20 cellular contexts compared by ENCODE assay signal in genomic region chr4:156959298-156959702, GRCh38. TPM values are rescaled to one million over a fixed set of nuclear protein-coding genes. Genes with fewer than 3 reads are reported as not detected.
DNase-seq lines count a peak whose midpoint lies in the region; ATAC-seq and TF ChIP-seq lines count a peak whose summit lies in the region.
"Had no signal": no experiment of that assay in that cellular context is flagged by ENCODE, and none has a peak within 500 bp of the region (broad histone marks: within the 10 kb centered on the region; RNA-seq: fewer than 3 reads in every experiment).

No MANE protein-coding gene starts in this region.

- ATAC-seq in naive thymus-derived CD4-positive, alpha-beta T cell: no peak

- peaks cover 52% of the 10 kb centered on the region for H3K4me1 Mint-ChIP-seq in MCF 10A (ENCODE audit: insufficient read depth, unreplicated experiment)
- peaks cover 46% of the 10 kb centered on the region for H3K4me1 Mint-ChIP-seq in endothelial cell (ENCODE audit: unreplicated experiment)
- H3K4me1 Mint-ChIP-seq in naive thymus-derived CD4-positive, alpha-beta T cell: peaks cover 0 to 2% (median 0%) of the 10 kb centered on the region in 7 donors
- H3K4me1 Mint-ChIP-seq: memory B cell had no signal

- H3K36me3 ChIP-seq in breast epithelium (no peaks in the 10 kb centered on the region), mammary epithelial cell (ENCODE audit: insufficient read depth, low read length) (no peaks in the 10 kb centered on the region), kidney epithelial cell (ENCODE audit: control insufficient read depth, insufficient read depth, low read length) (no peaks in the 10 kb centered on the region), left ventricle myocardium inferior (no peaks in the 10 kb centered on the region)
- no peaks in the 10 kb centered on the region for H3K36me3 ChIP-seq in naive thymus-derived CD4-positive, alpha-beta T cell (ENCODE audit: control insufficient read depth in 2 of 3, insufficient read depth in 3 of 3, low read length in 3 of 3)
- H3K36me3 ChIP-seq: neutrophil had no signal

- H3K27ac ChIP-seq in breast epithelium (no peak overlapping the region), mammary epithelial cell (ENCODE audit: insufficient read depth, low read depth, low read length) (peak overlapping the region; percentile 24), left ventricle myocardium inferior (replicated peaks) (no peak overlapping the region)
- H3K27ac ChIP-seq in naive thymus-derived CD4-positive, alpha-beta T cell (ENCODE audit: low read depth, low read length): no peak overlapping the region
- H3K27ac ChIP-seq: neutrophil, PC-9 had no signal

- no peak for TF ChIP-seq POLR2A in breast epithelium (IDR thresholded peaks at IDR 0.05)

- no peaks in the 10 kb centered on the region for H4K20me1 ChIP-seq in mammary epithelial cell (ENCODE audit: insufficient read depth, low read length)

- H3K4me3 Mint-ChIP-seq in MCF 10A (ENCODE audit: unreplicated experiment) (no peak overlapping the region), endothelial cell (ENCODE audit: unreplicated experiment) (no peak overlapping the region)
- H3K4me3 Mint-ChIP-seq in naive thymus-derived CD4-positive, alpha-beta T cell: no peak overlapping the region
- H3K4me3 Mint-ChIP-seq: memory B cell had no signal

- H3K9ac ChIP-seq in mammary epithelial cell (ENCODE audit: insufficient read depth, low read length): no peak overlapping the region

- peaks cover 92% of the 10 kb centered on the region for H3K79me2 ChIP-seq in mammary epithelial cell (ENCODE audit: insufficient read depth, low read length)

- BruUV-seq in MCF 10A (replicated peaks; lab: Mats Ljungman, UMichigan) (no TSS peak), mammary epithelial cell (replicated peaks; lab: Mats Ljungman, UMichigan) (no TSS peak)

- H3K27me3 ChIP-seq in breast epithelium (no peaks in the 10 kb centered on the region), mammary epithelial cell (ENCODE audit: insufficient read depth, low read length) (no peaks in the 10 kb centered on the region), kidney epithelial cell (ENCODE audit: control insufficient read depth, insufficient read depth, low read length) (no peaks in the 10 kb centered on the region), left ventricle myocardium inferior (ENCODE audit: low read depth) (no peaks in the 10 kb centered on the region)
- H3K27me3 ChIP-seq in naive thymus-derived CD4-positive, alpha-beta T cell (ENCODE audit: control insufficient read depth in 2 of 2, insufficient read depth in 2 of 2, low read length in 2 of 2): no peaks in the 10 kb centered on the region
- H3K27me3 ChIP-seq: neutrophil had no signal

- H2AFZ ChIP-seq in mammary epithelial cell (ENCODE audit: low read depth, low read length): peak overlapping the region; percentile 44
- H2AFZ ChIP-seq: PC-9 had no signal

- dilution Hi-C loops in mammary epithelial cell (cut with HindIII; ENCODE audit: low sequenced_read_pairs): loop anchor here (25.0 kb wide), 1 partner anchor 197 kb away; no protein-coding TSS in a partner anchor

- TF ChIP-seq CTCF in MCF 10A (IDR thresholded peaks at IDR 0.05; ENCODE audit: unreplicated experiment) (no peak), breast epithelium (IDR thresholded peaks at IDR 0.05) (no peak), mammary epithelial cell (conservative IDR thresholded peaks at IDR 0.05 in 1 of 2, IDR thresholded peaks at IDR 0.05 in 1 of 2; ENCODE audit: extremely low read depth in 1 of 2, insufficient read depth in 1 of 2, low read depth in 1 of 2, low read length in 2 of 2) (no peak), kidney epithelial cell (IDR thresholded peaks at IDR 0.05; ENCODE audit: insufficient read depth, low read length, poor library complexity, severe bottlenecking) (no peak), endothelial cell (IDR thresholded peaks at IDR 0.05; ENCODE audit: unreplicated experiment) (no peak), left ventricle myocardium inferior (IDR thresholded peaks at IDR 0.05; ENCODE audit: borderline replicate concordance) (no peak), GM20000 (IDR thresholded peaks at IDR 0.05; ENCODE audit: extremely low read depth, missing control alignments) (no peak)

- CTCF ChIA-PET in MCF 10A (lab: Yijun Ruan, JAX): interaction anchor here (0.7 to 2.7 kb wide), 4 partner anchors 9 to 878 kb away, joined by 3 to 11 read pairs (median 6); no protein-coding TSS in a partner anchor
- CTCF ChIA-PET in mammary epithelial cell (lab: Charles Lee; ENCODE audit: low non-redundant PET): no interaction called here
- CTCF ChIA-PET in naive thymus-derived CD4-positive, alpha-beta T cell (lab: Charles Lee): no interaction called here

- peaks cover 7% of the 10 kb centered on the region for H3K9me3 Mint-ChIP-seq in MCF 10A (ENCODE audit: unreplicated experiment)
- no peaks in the 10 kb centered on the region for H3K9me3 Mint-ChIP-seq in endothelial cell (ENCODE audit: unreplicated experiment)
- peaks cover 0 to 19% (median 2%) of the 10 kb centered on the region in 11 donors for H3K9me3 Mint-ChIP-seq in naive thymus-derived CD4-positive, alpha-beta T cell

- POLR2A ChIA-PET in MCF 10A (lab: Yijun Ruan, JAX): interaction anchor here (0.7 to 5.9 kb wide), 7 partner anchors 10 to 272 kb away, joined by 3 to 39 read pairs (median 4); no protein-coding TSS in a partner anchor
- POLR2A ChIA-PET in naive thymus-derived CD4-positive, alpha-beta T cell (lab: Charles Lee): no interaction called here

- peak overlapping the region; percentile 75 for H3K4me2 ChIP-seq in mammary epithelial cell (ENCODE audit: insufficient read depth, low read depth, low read length)
- H3K4me2 ChIP-seq: PC-9 had no signal

- H3K36me3 Mint-ChIP-seq in MCF 10A (ENCODE audit: insufficient read depth, unreplicated experiment) (peaks cover 5% of the 10 kb centered on the region), endothelial cell (ENCODE audit: low read depth, unreplicated experiment) (no peaks in the 10 kb centered on the region)
- no peaks in the 10 kb centered on the region for H3K36me3 Mint-ChIP-seq in naive thymus-derived CD4-positive, alpha-beta T cell
- H3K36me3 Mint-ChIP-seq: memory B cell had no signal

- H3K4me1 ChIP-seq in breast epithelium (no peaks in the 10 kb centered on the region), mammary epithelial cell (ENCODE audit: insufficient read depth, low read length) (peaks cover 44% of the 10 kb centered on the region), left ventricle myocardium inferior (peaks cover 44% of the 10 kb centered on the region)
- no peaks in the 10 kb centered on the region for H3K4me1 ChIP-seq in naive thymus-derived CD4-positive, alpha-beta T cell (ENCODE audit: control insufficient read depth in 2 of 2, insufficient read depth in 2 of 2, low read length in 2 of 2)

- in situ Hi-C loops in mammary epithelial cell (cut with MboI; ENCODE audit: low sequenced_read_pairs in 2 of 2): loop anchor here in 1 of 2 donors (25.0 kb wide), 1 partner anchor 997 kb away; the partner anchor contains the start of gene CTSO

- WGBS in mammary epithelial cell (ENCODE audit: low coverage, missing lambda C conversion rate): 6% methylated on average over 3 of the region's 3 CpGs

- DNase-seq in MCF 10A (ENCODE audit: unreplicated experiment) (no peak), breast epithelium (ENCODE audit: low spot score in 2 of 2) (no peak), mammary epithelial cell (no peak), kidney epithelial cell (ENCODE audit: low read depth) (no peak), endothelial cell (ENCODE audit: low spot score) (no peak), left ventricle myocardium inferior (no peak), GM20000 (ENCODE audit: low spot score) (no peak)
- DNase-seq in naive thymus-derived CD4-positive, alpha-beta T cell: no peak
- DNase-seq: 8988T; activated effector memory CD4-positive, alpha-beta T cell treated with anti-CD3 and anti-CD28 coated beads, Interleukin-2, amount 50 U/mL, for 16 hours; GDM1; Karpas-422; NCI-H187 treated with DMSO at 0.1 percent for 48 hours; NCI-H510A treated with DMSO at 0.1 percent for 48 hours; PC-9; stimulated activated naive CD4-positive, alpha-beta T cell had no signal

- H3K4me3 ChIP-seq in breast epithelium: no peak overlapping the region
- peak overlapping the region in 2 of 3 experiments; percentile 9 to 19 for H3K4me3 ChIP-seq in mammary epithelial cell (replicated peaks in 1 of 3; ENCODE audit: insufficient read depth in 1 of 3, low read depth in 2 of 3, low read length in 3 of 3)
- peak overlapping the region; percentile 10 for H3K4me3 ChIP-seq in kidney epithelial cell (ENCODE audit: low read depth, low read length)
- H3K4me3 ChIP-seq in left ventricle myocardium inferior: no peak overlapping the region
- no peak overlapping the region for H3K4me3 ChIP-seq in naive thymus-derived CD4-positive, alpha-beta T cell (ENCODE audit: low read length)
- H3K4me3 ChIP-seq: PC-9, skin epidermis had no signal

- H3K27ac Mint-ChIP-seq in MCF 10A (ENCODE audit: low read depth, unreplicated experiment): peak overlapping the region; percentile 50
- H3K27ac Mint-ChIP-seq in endothelial cell (ENCODE audit: unreplicated experiment): no peak overlapping the region
- no peak overlapping the region for H3K27ac Mint-ChIP-seq in naive thymus-derived CD4-positive, alpha-beta T cell
- H3K27ac Mint-ChIP-seq: memory B cell had no signal

- intact Hi-C loops in MCF 10A (cut with micrococcal nuclease) (no loop called here), breast epithelium (cut with DNase I; ENCODE audit: low total_unique reads) (no loop called here), mammary epithelial cell (cut with micrococcal nuclease) (no loop called here), left ventricle myocardium inferior (cut with micrococcal nuclease) (no loop called here)
- intact Hi-C loops in naive thymus-derived CD4-positive, alpha-beta T cell (cut with micrococcal nuclease): no loop called here

- H3K9me3 ChIP-seq in breast epithelium: no peaks in the 10 kb centered on the region
- no peaks in the 10 kb centered on the region for H3K9me3 ChIP-seq in mammary epithelial cell (replicated peaks; ENCODE audit: insufficient read depth, low read length)
- H3K9me3 ChIP-seq in left ventricle myocardium inferior (replicated peaks): no peaks in the 10 kb centered on the region
- H3K9me3 ChIP-seq in naive thymus-derived CD4-positive, alpha-beta T cell (ENCODE audit: control insufficient read depth in 2 of 3, low read length in 3 of 3): no peaks in the 10 kb centered on the region
- H3K9me3 ChIP-seq: neutrophil had no signal

- H3K27me3 Mint-ChIP-seq in MCF 10A (ENCODE audit: insufficient read depth, unreplicated experiment): no peaks in the 10 kb centered on the region
- H3K27me3 Mint-ChIP-seq in endothelial cell (ENCODE audit: unreplicated experiment): peaks cover 3% of the 10 kb centered on the region
- H3K27me3 Mint-ChIP-seq in naive thymus-derived CD4-positive, alpha-beta T cell: peaks cover 0 to 11% (median 0%) of the 10 kb centered on the region in 5 donors
- H3K27me3 Mint-ChIP-seq: brain, memory B cell had no signal

RNA-seq across cellular contexts. Expression of gene PDGFC, which starts 12.3 kb away (rescaled TPM):
- total RNA-seq in MCF 10A (2022) (74.8 and 83.7 TPM in 2 replicates), breast epithelium (10 to 100 TPM; 32.4 to 59.7 (median 54.4) TPM), mammary epithelial cell (10 to 100 TPM; 32.2 to 69.3 TPM), kidney epithelial cell (67.2 and 82.5 TPM in 2 replicates), endothelial cell (ENCODE audit: unreplicated experiment) (22.0 TPM), left ventricle myocardium inferior (12.9 TPM)
- 17.6 TPM for polyA plus RNA-seq in mammary epithelial cell
- 78.9 TPM for polyA minus RNA-seq in mammary epithelial cell
- total RNA-seq in naive thymus-derived CD4-positive, alpha-beta T cell: 1 to 10 TPM in 2 of 5 experiments, under 1 TPM in 1, not detected in 2; 0.19 to 2.0 (median 1.2) TPM
- polyA plus RNA-seq in naive thymus-derived CD4-positive, alpha-beta T cell: not detected

Comparison
In these comparisons a context has a peak if more than half of its experiments do, and no peak if none do; other contexts are left out.
1. H3K4me3 ChIP-seq: peak in mammary epithelial cell (2 of 3) and kidney epithelial cell (single experiment); none in breast epithelium (0 of 3), left ventricle myocardium inferior (single experiment) and naive thymus-derived CD4-positive, alpha-beta T cell (single experiment).